8 cellular contexts compared by ENCODE assay signal in genomic region chr1:117367769-117368059, GRCh38. TPM values are rescaled to one million over a fixed set of nuclear protein-coding genes. Genes with fewer than 3 reads are reported as not detected.
DNase-seq lines count a peak whose midpoint lies in the region; ATAC-seq and TF ChIP-seq lines count a peak whose summit lies in the region.

No MANE protein-coding gene starts in this region.

- POLR2A ChIA-PET in RWPE1 (lab: Yijun Ruan, JAX; ENCODE audit: low non-redundant PET): no interaction called here

- H3K4me1 Mint-ChIP-seq in stimulated activated naive CD8-positive, alpha-beta T cell treated with anti-CD3 and anti-CD28 coated beads, Interleukin-15, Interleukin-2, amounts not matched to agents 100 ng/mL and 50 ng/mL, for 24 hours (ENCODE audit: low read depth): peaks cover 73% of the 10 kb centered on the region
- peaks cover 48% of the 10 kb centered on the region for H3K4me1 Mint-ChIP-seq in osteocyte (ENCODE audit: unreplicated experiment)

- no peak for DNase-seq in stimulated activated naive CD8-positive, alpha-beta T cell treated with anti-CD3 and anti-CD28 coated beads, Interleukin-15, Interleukin-2, amounts not matched to agents 100 U/mL and 50 U/mL, for 24 hours
- no peak for DNase-seq in RWPE1 (ENCODE audit: low spot score)
- no peak for DNase-seq in osteocyte (ENCODE audit: extremely low spot score, unreplicated experiment)
- DNase-seq in SKM-1 (lab: John Stamatoyannopoulos, UW; ENCODE audit: unreplicated experiment): no peak

- H3K27me3 Mint-ChIP-seq in stimulated activated naive CD8-positive, alpha-beta T cell treated with anti-CD3 and anti-CD28 coated beads, Interleukin-15, Interleukin-2, amounts not matched to agents 100 ng/mL and 50 ng/mL, for 24 hours: no peaks in the 10 kb centered on the region
- H3K27me3 Mint-ChIP-seq in osteocyte (ENCODE audit: unreplicated experiment): no peaks in the 10 kb centered on the region

- H3K4me3 Mint-ChIP-seq in stimulated activated naive CD8-positive, alpha-beta T cell treated with anti-CD3 and anti-CD28 coated beads, Interleukin-15, Interleukin-2, amounts not matched to agents 100 ng/mL and 50 ng/mL, for 24 hours: peak overlapping the region; percentile 91
- H3K4me3 Mint-ChIP-seq in osteocyte (ENCODE audit: unreplicated experiment): peak overlapping the region; percentile 90

- H3K4me3 ChIP-seq in endocrine pancreas (ENCODE audit: control insufficient read depth, insufficient read depth, low read length): peak overlapping the region; percentile 98

- CTCF ChIA-PET in RWPE1 (lab: Yijun Ruan, JAX): interaction anchor here (0.6 kb wide), 1 partner anchor 364 kb away, joined by 3 read pairs; no protein-coding TSS in a partner anchor

- H3K9me3 ChIP-seq in endocrine pancreas (ENCODE audit: control insufficient read depth, low read length): no peaks in the 10 kb centered on the region

- peaks cover 9% of the 10 kb centered on the region for H3K4me1 ChIP-seq in endocrine pancreas (ENCODE audit: control insufficient read depth, insufficient read depth, low read length)

- no peak for ATAC-seq in stimulated activated naive CD8-positive, alpha-beta T cell treated with anti-CD3 and anti-CD28 coated beads, Interleukin-15, Interleukin-2, amounts not matched to agents 100 U/mL and 50 U/mL, for 24 hours
- ATAC-seq in GM18873 (IDR thresholded peaks at IDR 0.05; ENCODE audit: low FRiP score, unreplicated experiment): no peak
- no peak for ATAC-seq in GM21423 (IDR thresholded peaks at IDR 0.05; ENCODE audit: unreplicated experiment)

- no peaks in the 10 kb centered on the region for H3K27me3 ChIP-seq in endocrine pancreas (ENCODE audit: control insufficient read depth, insufficient read depth, low read length)

- H3K27ac Mint-ChIP-seq in stimulated activated naive CD8-positive, alpha-beta T cell treated with anti-CD3 and anti-CD28 coated beads, Interleukin-15, Interleukin-2, amounts not matched to agents 100 ng/mL and 50 ng/mL, for 24 hours: peak overlapping the region; percentile 77
- peak overlapping the region; percentile 88 for H3K27ac Mint-ChIP-seq in osteocyte (ENCODE audit: unreplicated experiment)

- H3K9me3 Mint-ChIP-seq in stimulated activated naive CD8-positive, alpha-beta T cell treated with anti-CD3 and anti-CD28 coated beads, Interleukin-15, Interleukin-2, amounts not matched to agents 100 ng/mL and 50 ng/mL, for 24 hours: no peaks in the 10 kb centered on the region
- no peaks in the 10 kb centered on the region for H3K9me3 Mint-ChIP-seq in osteocyte (ENCODE audit: unreplicated experiment)

- peak overlapping the region; percentile 96 for H3K27ac ChIP-seq in RWPE1

- TF ChIP-seq CTCF in RWPE1 (conservative IDR thresholded peaks at IDR 0.05; ENCODE audit: low read depth) (no peak), osteocyte (IDR thresholded peaks at IDR 0.05) (no peak)

- H3K36me3 Mint-ChIP-seq in stimulated activated naive CD8-positive, alpha-beta T cell treated with anti-CD3 and anti-CD28 coated beads, Interleukin-15, Interleukin-2, amounts not matched to agents 100 ng/mL and 50 ng/mL, for 24 hours (ENCODE audit: low read depth): no peaks in the 10 kb centered on the region
- no peaks in the 10 kb centered on the region for H3K36me3 Mint-ChIP-seq in osteocyte (ENCODE audit: unreplicated experiment)

- no peaks in the 10 kb centered on the region for H3K36me3 ChIP-seq in endocrine pancreas (ENCODE audit: control insufficient read depth, insufficient read depth, low read length)

- H3K9ac ChIP-seq in endocrine pancreas (ENCODE audit: control insufficient read depth, insufficient read depth, low read length): peak overlapping the region; percentile 83

RNA-seq across cellular contexts. Expression of gene MAN1A2, which starts 0.5 kb away (rescaled TPM):
- total RNA-seq in osteocyte: 48.3 and 53.7 TPM in 2 replicates
